25 cellular contexts compared by ENCODE assay signal in genomic region chrX:122004127-122004526, GRCh38.
"Had no signal": no experiment of that assay in that cellular context is flagged by ENCODE, and none has a peak within 500 bp of the region (broad histone marks: within the 10 kb centered on the region; RNA-seq: fewer than 3 reads in every experiment).

No MANE protein-coding gene starts in this region.

- ATAC-seq: K562 had no signal

- H3K27ac ChIP-seq: HL-60, KMS-11, SJSA1, SK-N-MC had no signal

- DNase-seq: Kasumi-1, MM.1S, MV-4-11, NCI-H1048, NCI-H1105, NCI-H1417, NCI-H1436 treated with DMSO at 0.1 percent for 48 hours, NCI-H1694, NCI-H187 treated with DMSO at 0.1 percent for 48 hours, NCI-H2029 treated with DMSO at 0.1 percent for 48 hours, NCI-H2171 treated with DMSO at 0.1 percent for 48 hours, NCI-H345, NCI-H446 treated with DMSO at 0.1 percent for 48 hours, NCI-H510A treated with DMSO at 0.1 percent for 48 hours, NCI-H526, Right ventricle myocardium superior, RPMI8226, SIG-M5 had no signal

- H3K4me3 ChIP-seq: K562, SJSA1, SK-N-MC had no signal

- H3K4me1 ChIP-seq: SJSA1 had no signal

- FAIRE-seq: HTR-8/SVneo, K562, RCC 7860 had no signal

- H3K9ac ChIP-seq: KMS-11 had no signal

- H3K9me3 ChIP-seq: SJSA1 had no signal

- H3K27me3 ChIP-seq: SJSA1 had no signal

- H3K36me3 ChIP-seq: SJSA1 had no signal
